In genomic region chr19:29524201-29524911, GRCh38 we compare ENCODE assay signal across 14 cellular contexts. TPM values are rescaled to one million over a fixed set of nuclear protein-coding genes. Genes with fewer than 3 reads are reported as not detected.
A peak's percentile ranks its signal among the peaks of the same experiment; 100 is the strongest.
DNase-seq lines count a peak whose midpoint lies in the region; ATAC-seq and TF ChIP-seq lines count a peak whose summit lies in the region.
"Had no signal": no experiment of that assay in that cellular context is flagged by ENCODE, and none has a peak within 500 bp of the region (broad histone marks: within the 10 kb centered on the region; RNA-seq: fewer than 3 reads in every experiment).

No MANE protein-coding gene starts in this region.

- H3K27ac ChIP-seq in caudate nucleus (ENCODE audit: low read depth, low read length) (peak overlapping the region; percentile 70), layer of hippocampus (ENCODE audit: low read depth, low read length) (peak overlapping the region; percentile 71)
- H3K27ac ChIP-seq: esophagus squamous epithelium, prostate gland had no signal

- H3K9me3 Mint-ChIP-seq in activated naive CD4-positive, alpha-beta T cell treated with anti-CD3 and anti-CD28 coated beads, Interleukin-2, amount 50 U/mL, for 24 hours = no peaks in the 10 kb centered on the region
- H3K9me3 Mint-ChIP-seq in type B pancreatic cell = no peaks in the 10 kb centered on the region

- peak overlapping the region; percentile 66 for H3K4me3 Mint-ChIP-seq in activated naive CD4-positive, alpha-beta T cell treated with anti-CD3 and anti-CD28 coated beads, Interleukin-2, amount 50 U/mL, for 24 hours
- peak overlapping the region; percentile 83 for H3K4me3 Mint-ChIP-seq in type B pancreatic cell

- peaks cover 16% of the 10 kb centered on the region for H3K4me1 Mint-ChIP-seq in activated naive CD4-positive, alpha-beta T cell treated with anti-CD3 and anti-CD28 coated beads, Interleukin-2, amount 50 U/mL, for 24 hours
- no peaks in the 10 kb centered on the region for H3K4me1 Mint-ChIP-seq in type B pancreatic cell (ENCODE audit: unreplicated experiment)

- no peak for ATAC-seq in GM18907 (IDR thresholded peaks at IDR 0.05; ENCODE audit: unreplicated experiment)
- ATAC-seq: left cardiac atrium had no signal

- TF ChIP-seq CTCF in type B pancreatic cell (conservative IDR thresholded peaks at IDR 0.05) = no peak

- no peak for DNase-seq in activated naive CD4-positive, alpha-beta T cell (lab: John Stamatoyannopoulos, UW)
- peak in 38 of 61 donors; percentile 18 to 75 (median 56) for DNase-seq in caudate nucleus (lab: John Stamatoyannopoulos, UW)
- no peak for DNase-seq in type B pancreatic cell (ENCODE audit: extremely low spot score, unreplicated experiment)
- DNase-seq in activated gamma-delta T cell (lab: John Stamatoyannopoulos, UW) = no peak
- DNase-seq in AG20443 (ENCODE audit: low spot score) = no peak
- DNase-seq: esophagus squamous epithelium; IMR-90; left cardiac atrium; NCI-H2081; stimulated activated CD4-positive, alpha-beta T cell treated with anti-CD3 and anti-CD28 coated beads, Interleukin-4, amount 100 ng/mL, for 4 hours had no signal

- no peak overlapping the region for H3K27ac Mint-ChIP-seq in activated naive CD4-positive, alpha-beta T cell treated with anti-CD3 and anti-CD28 coated beads, Interleukin-2, amount 50 U/mL, for 24 hours
- H3K27ac Mint-ChIP-seq in type B pancreatic cell = no peak overlapping the region

- peaks cover 33% of the 10 kb centered on the region for H3K27me3 Mint-ChIP-seq in activated naive CD4-positive, alpha-beta T cell treated with anti-CD3 and anti-CD28 coated beads, Interleukin-2, amount 50 U/mL, for 24 hours
- H3K27me3 Mint-ChIP-seq in type B pancreatic cell = peaks cover 87% of the 10 kb centered on the region

- peaks cover under 1% of the 10 kb centered on the region for H3K36me3 Mint-ChIP-seq in activated naive CD4-positive, alpha-beta T cell treated with anti-CD3 and anti-CD28 coated beads, Interleukin-2, amount 50 U/mL, for 24 hours
- H3K36me3 Mint-ChIP-seq in type B pancreatic cell = no peaks in the 10 kb centered on the region

- H3K27me3 ChIP-seq in layer of hippocampus (ENCODE audit: control insufficient read depth, insufficient read depth, low read length) = peaks cover 9% of the 10 kb centered on the region

RNA-seq across cellular contexts. Expression of gene VSTM2B, which starts 1.4 kb away (rescaled TPM):
- total RNA-seq in type B pancreatic cell (ENCODE audit: low replicate concordance) = 0.68 TPM in 1 of 2 replicates, not detected in the other
- total RNA-seq: esophagus squamous epithelium, IMR-90, left cardiac atrium, prostate gland had no signal

Comparison
In these comparisons a context has a peak if more than half of its experiments do, and no peak if none do; other contexts are left out.
1. DNase-seq: peak in caudate nucleus (38 of 61); none in activated naive CD4-positive, alpha-beta T cell (0 of 4), type B pancreatic cell (single experiment), activated gamma-delta T cell (single experiment) and AG20443 (single experiment).